Comparison of ENCODE assay signal across 8 cellular contexts in the genomic region with DNA sequence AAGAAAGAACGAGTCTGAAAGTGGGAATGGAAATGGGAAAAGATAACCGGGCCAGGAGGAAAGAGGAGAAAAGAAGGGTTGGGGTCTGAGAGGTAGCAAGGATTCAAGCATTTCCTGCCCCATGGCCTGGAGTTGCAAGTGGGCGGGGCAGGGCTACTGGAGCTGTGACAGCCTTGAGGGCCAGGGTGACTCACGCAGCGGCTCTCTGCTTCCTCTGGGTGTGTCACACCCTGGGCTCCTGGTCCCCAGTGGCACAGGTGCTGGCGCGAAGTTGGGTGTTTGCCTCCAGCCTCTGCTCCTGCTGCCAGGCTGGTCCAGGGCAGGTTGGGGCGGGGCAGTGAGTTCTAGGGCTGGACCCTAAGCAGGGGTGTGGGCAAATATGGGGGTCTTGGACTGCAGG. TPM values are rescaled to one million over a fixed set of nuclear protein-coding genes. Genes with fewer than 3 reads are reported as not detected.
DNase-seq lines count a peak whose midpoint lies in the region; ATAC-seq and TF ChIP-seq lines count a peak whose summit lies in the region.

No MANE protein-coding gene starts in this region.

- no peak for TF ChIP-seq CTCF in mucosa of descending colon (IDR thresholded peaks at IDR 0.05)

- no peaks in the 10 kb centered on the region for H3K9me3 ChIP-seq in mucosa of descending colon

- ATAC-seq in mucosa of descending colon (peak; percentile 89), GM18867 (IDR thresholded peaks at IDR 0.05; ENCODE audit: unreplicated experiment) (no peak), GM19035 (IDR thresholded peaks at IDR 0.05; ENCODE audit: unreplicated experiment) (no peak)

- intact Hi-C loops in mucosa of descending colon (cut with DNase I, micrococcal nuclease) = loop anchor here in 1 of 2 donors (10.0 kb wide), 1 partner anchor 323 kb away; no protein-coding TSS in a partner anchor

- no peak overlapping the region for H3K4me3 ChIP-seq in mucosa of descending colon

- H3K36me3 ChIP-seq in mucosa of descending colon (ENCODE audit: low read depth) = no peaks in the 10 kb centered on the region

- DNase-seq in ELF-1 (ENCODE audit: low read depth, low spot score) (peak; percentile 63), NCI-H146 treated with DMSO at 0.1 percent for 48 hours (lab: John Stamatoyannopoulos, UW; ENCODE audit: unreplicated experiment) (peak; percentile 16), mucosa of descending colon (peak; percentile 91 to 95 (median 92)), middle frontal gyrus (ENCODE audit: extremely low spot score, low spot score) (no peak), cortex of kidney (lab: John Stamatoyannopoulos, UW) (no peak)
- DNase-seq in activated T-cell treated with anti-CD3 and anti-CD28 coated beads, Interleukin-2, amount 50 U/mL, for 48 hours = peak; percentile 58 to 68

- peaks cover 17% of the 10 kb centered on the region for H3K4me1 ChIP-seq in mucosa of descending colon (ENCODE audit: low read depth)

RNA-seq across cellular contexts. Expression of a gene that starts 3.3 kb away (rescaled TPM):
- 1 to 10 TPM in 2 of 3 donors, under 1 TPM in 1; 0.32 to 1.9 (median 1.9) TPM for total RNA-seq in mucosa of descending colon

RNA-seq across cellular contexts. Expression of a gene that starts 46.9 kb away (rescaled TPM):
- total RNA-seq in mucosa of descending colon = not detected

Comparison
In these comparisons a context has a peak if more than half of its experiments do, and no peak if none do; other contexts are left out.
1. DNase-seq: peak in ELF-1 (single experiment), NCI-H146 treated with DMSO at 0.1 percent for 48 hours (single experiment), activated T-cell treated with anti-CD3 and anti-CD28 coated beads, Interleukin-2, amount 50 U/mL, for 48 hours (2 of 2) and mucosa of descending colon (3 of 3); none in middle frontal gyrus (single experiment) and cortex of kidney (single experiment).